In genomic region chr9:128505906-128506305, GRCh38 we compare ENCODE assay signal across 8 cellular contexts. TPM values are rescaled to one million over a fixed set of nuclear protein-coding genes. Genes with fewer than 3 reads are reported as not detected.
DNase-seq lines count a peak whose midpoint lies in the region; ATAC-seq and TF ChIP-seq lines count a peak whose summit lies in the region.
"Not testable (repeated sequence)": the region's sequence is repeated elsewhere in the genome, so short reads cannot be mapped to it uniquely, and the experiment has no call there.

No MANE protein-coding gene starts in this region.

- H4K20me1 ChIP-seq in SK-N-SH (ENCODE audit: insufficient read depth); neural progenitor cell (ENCODE audit: low read depth): not testable (repeated sequence)

- H3K9ac ChIP-seq in HUES48 (ENCODE audit: low read depth, low read length); SK-N-SH; neural progenitor cell: not testable (repeated sequence)

- not testable (repeated sequence) for ATAC-seq in activated T-cell treated with anti-CD3 and anti-CD28 coated beads, Interleukin-2, amount 50 U/mL, for 4 hours; stimulated activated naive B cell treated with anti-CD40 and anti-IgM and Interleukin-4, amounts not matched to agents 10 μg/mL and 1 μg/mL and 100 μg/mL, for 72 hours (replicated peaks)

- H3K27me3 Mint-ChIP-seq in activated T-cell treated with anti-CD3 and anti-CD28 coated beads, Interleukin-2, amount 50 U/mL, for 4 hours (ENCODE audit: low read depth); MCF 10A (ENCODE audit: insufficient read depth, unreplicated experiment); immature natural killer cell (ENCODE audit: low read depth in 3 of 3); neural progenitor cell (ENCODE audit: insufficient read depth, low read depth); stimulated activated naive B cell treated with anti-CD40 and anti-IgM and Interleukin-4, amounts not matched to agents 10 μg/mL and 1 μg/mL and 100 μg/mL, for 72 hours: not testable (repeated sequence)

- intact Hi-C loops in MCF 10A (cut with micrococcal nuclease), result loop anchor here (2.0 kb wide), 1 partner anchor 49 kb away; no protein-coding TSS in a partner anchor

- not testable (repeated sequence) for TF ChIP-seq EP300 in SK-N-SH (IDR thresholded peaks at IDR 0.05; ENCODE audit: borderline replicate concordance in 1 of 2, low read depth in 1 of 2, low read length in 1 of 2)

- not testable (repeated sequence) for H3K9me3 Mint-ChIP-seq in activated T-cell treated with anti-CD3 and anti-CD28 coated beads, Interleukin-2, amount 50 U/mL, for 4 hours; MCF 10A (ENCODE audit: unreplicated experiment); immature natural killer cell; neural progenitor cell; stimulated activated naive B cell treated with anti-CD40 and anti-IgM and Interleukin-4, amounts not matched to agents 10 μg/mL and 1 μg/mL and 100 μg/mL, for 72 hours

- CTCF ChIA-PET in SK-N-SH (lab: Yijun Ruan, JAX), result interaction anchor here (1.0 to 2.3 kb wide), 2 partner anchors 15 to 67 kb away, joined by 3 to 8 read pairs; no protein-coding TSS in a partner anchor
- CTCF ChIA-PET in MCF 10A (lab: Yijun Ruan, JAX), result interaction anchor here (0.7 kb wide), 1 partner anchor 522 kb away, joined by 4 read pairs; the partner anchor contains the start of gene SH3GLB2

- peak overlapping the region; percentile 99 for H3K4me3 Mint-ChIP-seq in activated T-cell treated with anti-CD3 and anti-CD28 coated beads, Interleukin-2, amount 50 U/mL, for 4 hours
- H3K4me3 Mint-ChIP-seq in MCF 10A (ENCODE audit: unreplicated experiment) (peak overlapping the region; percentile 89), immature natural killer cell (peak overlapping the region; percentile 93 to 100 (median 99)), neural progenitor cell (peak overlapping the region; percentile 100)
- H3K4me3 Mint-ChIP-seq in stimulated activated naive B cell treated with anti-CD40 and anti-IgM and Interleukin-4, amounts not matched to agents 10 μg/mL and 1 μg/mL and 100 μg/mL, for 72 hours, result peak overlapping the region; percentile 91 to 99

- H3K36me3 Mint-ChIP-seq in activated T-cell treated with anti-CD3 and anti-CD28 coated beads, Interleukin-2, amount 50 U/mL, for 4 hours (ENCODE audit: insufficient read depth); neural progenitor cell: not testable (repeated sequence)
- H3K36me3 Mint-ChIP-seq in MCF 10A (ENCODE audit: insufficient read depth, unreplicated experiment) (peaks cover 48% of the 10 kb centered on the region), immature natural killer cell (peaks cover 0 to 13% (median 5%) of the 10 kb centered on the region in 3 donors)
- peaks cover 9 to 25% of the 10 kb centered on the region in 2 donors for H3K36me3 Mint-ChIP-seq in stimulated activated naive B cell treated with anti-CD40 and anti-IgM and Interleukin-4, amounts not matched to agents 10 μg/mL and 1 μg/mL and 100 μg/mL, for 72 hours

- H3K36me3 ChIP-seq in BE2C, neural progenitor cell: not testable (repeated sequence)
- H3K36me3 ChIP-seq in HUES48 (ENCODE audit: control insufficient read depth, insufficient read depth, low read length) (peaks cover 11% of the 10 kb centered on the region; the same call in 1 of the 2 replicates), SK-N-SH (replicated peaks in 1 of 2; ENCODE audit: control insufficient read depth in 1 of 2, insufficient read depth in 2 of 2, low read length in 1 of 2) (peaks cover 9 to 23% of the 10 kb centered on the region in 2 experiments)

- H3K4me3 ChIP-seq in BE2C (ENCODE audit: low read depth, low read length) (peak overlapping the region; percentile 77; the same call in 1 of the 2 replicates), HUES48 (ENCODE audit: low read depth, low read length) (peak overlapping the region; percentile 82; the same call in 1 of the 2 replicates), SK-N-SH (ENCODE audit: low read depth in 2 of 2, low read length in 1 of 2) (peak overlapping the region; percentile 85 to 95; a peak in 3 of 4 replicates), neural progenitor cell (peak overlapping the region; percentile 90)

- not testable (repeated sequence) for H3K9me2 ChIP-seq in SK-N-SH

- DNase-seq in BE2C; SK-N-SH; activated T-cell treated with anti-CD3 and anti-CD28 coated beads, Interleukin-2, amount 50 U/mL, for 4 hours; MCF 10A (ENCODE audit: unreplicated experiment); immature natural killer cell; neural progenitor cell (ENCODE audit: low spot score); stimulated activated naive B cell treated with anti-CD40 and anti-IgM and Interleukin-4, amounts not matched to agents 10 μg/mL and 1 μg/mL and 100 μg/mL, for 72 hours: not testable (repeated sequence)

- H3K79me2 ChIP-seq in SK-N-SH (ENCODE audit: insufficient read depth), result peaks cover 45% of the 10 kb centered on the region
- H3K79me2 ChIP-seq in neural progenitor cell (ENCODE audit: low read depth), result peaks cover 22% of the 10 kb centered on the region

- WGBS in SK-N-SH (ENCODE audit: low lambda C conversion rate), result 97% methylated on average over 12 of the region's 12 CpGs

- not testable (repeated sequence) for H3K4me1 ChIP-seq in BE2C; HUES48 (ENCODE audit: control insufficient read depth, insufficient read depth, low read length); neural progenitor cell
- peaks cover 0 to 13% of the 10 kb centered on the region in 2 experiments; a peak in 2 of 4 replicates for H3K4me1 ChIP-seq in SK-N-SH (ENCODE audit: control insufficient read depth in 1 of 2, insufficient read depth in 2 of 2, low read depth in 1 of 2, low read length in 1 of 2)

- POLR2A ChIA-PET in SK-N-SH (lab: Yijun Ruan, JAX), result interaction anchor here (2.2 kb wide), 1 partner anchor 46 kb away, joined by 15 read pairs; the partner anchor contains the start of gene SPTAN1
- POLR2A ChIA-PET in MCF 10A (lab: Yijun Ruan, JAX), result interaction anchor here (0.7 to 3.2 kb wide), 10 partner anchors 10 to 695 kb away, joined by 3 to 85 read pairs (median 6); partner anchors contain the start of gene SPTAN1

- not testable (repeated sequence) for TF ChIP-seq RAD21 in SK-N-SH (IDR thresholded peaks at IDR 0.05; ENCODE audit: low read length)

- not testable (repeated sequence) for H3K9me3 ChIP-seq in BE2C; HUES48 (ENCODE audit: control insufficient read depth, insufficient read depth, low read length); SK-N-SH; neural progenitor cell (ENCODE audit: low read depth)

- not testable (repeated sequence) for H3K27ac ChIP-seq in HUES48 (ENCODE audit: low read depth, low read length); neural progenitor cell
- peak overlapping the region in 1 of 2 experiments; percentile 63; a peak in 1 of 4 replicates for H3K27ac ChIP-seq in SK-N-SH (ENCODE audit: low read depth in 2 of 2, low read length in 1 of 2)

- H3K4me2 ChIP-seq in SK-N-SH (peak overlapping the region; percentile 89; the same call in 1 of the 2 replicates), neural progenitor cell (peak overlapping the region; percentile 86)

- not testable (repeated sequence) for TF ChIP-seq CTCF in BE2C (IDR thresholded peaks at IDR 0.05; ENCODE audit: low read depth, low read length); SK-N-SH (IDR thresholded peaks at IDR 0.05); MCF 10A (IDR thresholded peaks at IDR 0.05; ENCODE audit: unreplicated experiment); neural progenitor cell (IDR thresholded peaks at IDR 0.05)

- not testable (repeated sequence) for BruUV-seq in MCF 10A (replicated peaks; lab: Mats Ljungman, UMichigan)

- H3K27ac Mint-ChIP-seq in MCF 10A (ENCODE audit: low read depth, unreplicated experiment) (peak overlapping the region; percentile 84), immature natural killer cell (peak overlapping the region in 3 of 6 donors; percentile 76 to 99 (median 98))
- H3K27ac Mint-ChIP-seq in neural progenitor cell; stimulated activated naive B cell treated with anti-CD40 and anti-IgM and Interleukin-4, amounts not matched to agents 10 μg/mL and 1 μg/mL and 100 μg/mL, for 72 hours: not testable (repeated sequence)

- H3F3A ChIP-seq in SK-N-SH (replicated peaks; ENCODE audit: insufficient read depth); neural progenitor cell (ENCODE audit: low read depth): not testable (repeated sequence)

- peaks cover 26% of the 10 kb centered on the region for H3K4me1 Mint-ChIP-seq in activated T-cell treated with anti-CD3 and anti-CD28 coated beads, Interleukin-2, amount 50 U/mL, for 4 hours (ENCODE audit: low read depth)
- not testable (repeated sequence) for H3K4me1 Mint-ChIP-seq in MCF 10A (ENCODE audit: insufficient read depth, unreplicated experiment)
- H3K4me1 Mint-ChIP-seq in immature natural killer cell (peaks cover 32 to 48% of the 10 kb centered on the region in 2 donors), neural progenitor cell (peaks cover 11% of the 10 kb centered on the region)
- H3K4me1 Mint-ChIP-seq in stimulated activated naive B cell treated with anti-CD40 and anti-IgM and Interleukin-4, amounts not matched to agents 10 μg/mL and 1 μg/mL and 100 μg/mL, for 72 hours, result peaks cover 15 to 25% of the 10 kb centered on the region in 2 donors

- not testable (repeated sequence) for H2AFZ ChIP-seq in SK-N-SH (ENCODE audit: low read depth); neural progenitor cell (replicated peaks)

- H3K27me3 ChIP-seq in BE2C; HUES48 (ENCODE audit: control insufficient read depth, insufficient read depth, low read length); SK-N-SH (ENCODE audit: insufficient read depth); neural progenitor cell: not testable (repeated sequence)

RNA-seq across cellular contexts. Expression of gene GLE1, which starts 1.4 kb away (rescaled TPM):
- 3.3 TPM for polyA plus RNA-seq in BE2C (2012; ENCODE audit: insufficient read depth, insufficient read length, low read depth)
- polyA plus RNA-seq in SK-N-SH (2012; rRNA removed) (13.8 and 15.9 TPM in 2 replicates), immature natural killer cell (10 to 100 TPM; 17.4 to 49.3 (median 22.8) TPM)
- polyA plus RNA-seq in SK-N-SH (2012; cell fraction: cytosol; rRNA removed), result 13.5 and 14.1 TPM in 2 replicates
- polyA plus RNA-seq in SK-N-SH (2012; cell fraction: nucleus; rRNA removed), result 17.5 and 22.3 TPM in 2 replicates
- 10 to 100 TPM; 39.3 to 42.2 (median 41.9) TPM for total RNA-seq in activated T-cell treated with anti-CD3 and anti-CD28 coated beads, Interleukin-2, amount 50 U/mL, for 4 hours
- total RNA-seq in MCF 10A (2022) (34.1 TPM in 2 replicates), neural progenitor cell (ENCODE audit: low replicate concordance) (22.7 and 26.3 TPM in 2 replicates)

RNA-seq across cellular contexts. Expression of gene SPTAN1, which starts 46.5 kb away (rescaled TPM):
- 282 TPM for polyA plus RNA-seq in BE2C (2012; ENCODE audit: insufficient read depth, insufficient read length, low read depth)
- polyA plus RNA-seq in SK-N-SH (2012; rRNA removed), result 142 and 177 TPM in 2 replicates
- 58.5 and 73.3 TPM in 2 replicates for polyA plus RNA-seq in SK-N-SH (2012; cell fraction: cytosol; rRNA removed)
- 515 and 797 TPM in 2 replicates for polyA plus RNA-seq in SK-N-SH (2012; cell fraction: nucleus; rRNA removed)
- 100 to 1,000 TPM; 110 to 132 (median 118) TPM for total RNA-seq in activated T-cell treated with anti-CD3 and anti-CD28 coated beads, Interleukin-2, amount 50 U/mL, for 4 hours
- 254 and 280 TPM in 2 replicates for total RNA-seq in MCF 10A (2022)
- 100 to 1,000 TPM in 1 of 3 donors, 10 to 100 TPM in 1, 1 to 10 TPM in 1; 4.8 to 112 (median 25.5) TPM for polyA plus RNA-seq in immature natural killer cell
- total RNA-seq in neural progenitor cell (ENCODE audit: low replicate concordance), result 112 and 141 TPM in 2 replicates

RNA-seq across cellular contexts. Expression of gene ODF2, which starts 50.1 kb away (rescaled TPM):
- 20.6 TPM for polyA plus RNA-seq in BE2C (2012; ENCODE audit: insufficient read depth, insufficient read length, low read depth)
- polyA plus RNA-seq in SK-N-SH (2012; rRNA removed), result 32.7 and 35.7 TPM in 2 replicates
- polyA plus RNA-seq in SK-N-SH (2012; cell fraction: cytosol; rRNA removed), result 27.5 and 27.8 TPM in 2 replicates
- polyA plus RNA-seq in SK-N-SH (2012; cell fraction: nucleus; rRNA removed), result 121 and 162 TPM in 2 replicates
- total RNA-seq in activated T-cell treated with anti-CD3 and anti-CD28 coated beads, Interleukin-2, amount 50 U/mL, for 4 hours, result 10 to 100 TPM; 54.1 to 58.5 (median 56.0) TPM
- 34.4 and 37.3 TPM in 2 replicates for total RNA-seq in MCF 10A (2022)
- 10 to 100 TPM in 2 of 3 donors, 1 to 10 TPM in 1; 5.6 to 37.2 (median 12.9) TPM for polyA plus RNA-seq in immature natural killer cell
- total RNA-seq in neural progenitor cell (ENCODE audit: low replicate concordance), result 40.6 and 49.4 TPM in 2 replicates
